15 cellular contexts compared by ENCODE assay signal in the genomic region with DNA sequence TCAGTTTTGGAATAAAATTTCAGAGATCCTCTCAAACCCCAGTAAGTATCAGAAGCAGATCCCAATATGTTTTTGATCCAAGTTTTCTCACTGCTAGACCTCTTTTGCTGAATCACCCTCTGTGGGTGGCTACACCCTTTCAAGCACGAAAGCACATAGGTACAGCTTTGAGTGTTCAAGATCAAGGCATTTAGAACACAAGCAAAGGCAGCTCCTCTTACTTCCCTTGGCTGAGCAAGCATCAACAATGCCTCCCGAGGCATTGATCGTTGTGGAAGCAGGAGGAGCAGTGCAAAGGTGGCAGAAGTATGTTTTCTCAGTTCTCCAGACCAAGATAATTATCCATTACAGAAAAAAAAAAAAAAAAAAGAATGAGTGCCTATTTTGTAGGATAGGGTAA.
DNase-seq lines count a peak whose midpoint lies in the region; ATAC-seq, FAIRE-seq and TF ChIP-seq lines count a peak whose summit lies in the region.
"Had no signal": no experiment of that assay in that cellular context is flagged by ENCODE, and none has a peak within 500 bp of the region (broad histone marks: within the 10 kb centered on the region; RNA-seq: fewer than 3 reads in every experiment).

No MANE protein-coding gene starts in this region.

- WGBS in K562 (ENCODE audit: insufficient coverage, low coverage, missing lambda C conversion rate), result 0% methylated on average over 3 of the region's 3 CpGs
- 22 to 24% methylated on average over 3 of the region's 3 CpGs for WGBS in thyroid gland, 2 donors

- CTCF ChIA-PET in K562 (lab: Yijun Ruan, JAX; ENCODE audit: low intra/inter-chr PET ratio), result no interaction called here

- no peaks in the 10 kb centered on the region for H3K4me1 Mint-ChIP-seq in natural killer cell treated with Interleukin-12 subunit alpha and Interleukin-12 subunit beta and Interleukin-15 and Interleukin-18, amount 100 ng/mL, for 72 hours (ENCODE audit: low read depth in 2 of 2)
- H3K4me1 Mint-ChIP-seq: GM23338 had no signal

- H3K4me3 Mint-ChIP-seq in natural killer cell treated with Interleukin-12 subunit alpha and Interleukin-12 subunit beta and Interleukin-15 and Interleukin-18, amount 100 ng/mL, for 72 hours, result no peak overlapping the region
- H3K4me3 Mint-ChIP-seq: CD4-positive, alpha-beta T cell; GM23338 had no signal

- H4K20me1 ChIP-seq in Loucy (ENCODE audit: insufficient read depth, low read length, poor library complexity, severe bottlenecking), result no peaks in the 10 kb centered on the region
- no peaks in the 10 kb centered on the region for H4K20me1 ChIP-seq in K562 (replicated peaks; ENCODE audit: control insufficient read depth, insufficient read depth, low read length)

- H2AFZ ChIP-seq in Loucy (ENCODE audit: low read length) (peak overlapping the region; percentile 60; the same call in 1 of the 2 replicates), K562 (ENCODE audit: low read depth, low read length) (no peak overlapping the region)
- H2AFZ ChIP-seq: GM23338 had no signal

- DNase-seq in K562 (ENCODE audit: extremely low read depth in 1 of 4, low spot score in 3 of 4) (no peak), kidney glomerular epithelial cell (lab: John Stamatoyannopoulos, UW) (peak; percentile 1), thyroid gland (peak; percentile 56 to 57)
- DNase-seq in natural killer cell treated with Interleukin-12 subunit alpha and Interleukin-12 subunit beta and Interleukin-15 and Interleukin-18, amount 100 ng/mL, for 72 hours (ENCODE audit: low spot score), result no peak
- DNase-seq: BE2C; Caco-2; CD4-positive, alpha-beta T cell; HCEC 1CT had no signal

- H3K36me3 ChIP-seq in Loucy (ENCODE audit: insufficient read depth, low read length) (no peaks in the 10 kb centered on the region), K562 (ENCODE audit: control insufficient read depth, insufficient read depth, low read length) (no peaks in the 10 kb centered on the region), thyroid gland (no peaks in the 10 kb centered on the region)
- H3K36me3 ChIP-seq: BE2C had no signal

- H3K4me2 ChIP-seq in Loucy (ENCODE audit: low read depth, low read length, poor library complexity, severe bottlenecking) (no peak overlapping the region), K562 (ENCODE audit: insufficient read depth, low read length) (no peak overlapping the region)
- H3K4me2 ChIP-seq: GM23338 had no signal

- POLR2A ChIA-PET in K562 (lab: Yijun Ruan, JAX), result no interaction called here

- FAIRE-seq in K562 (lab: Jason Lieb, UNC), result no peak
- FAIRE-seq: G401.6, GM12891, H54 had no signal

- TF ChIP-seq CTCF in Loucy (conservative IDR thresholded peaks at IDR 0.05; ENCODE audit: low read length) (no peak), K562 (IDR thresholded peaks at IDR 0.05 in 2 of 3, conservative IDR thresholded peaks at IDR 0.05 in 1 of 3; ENCODE audit: insufficient read depth in 2 of 3, low read depth in 1 of 3, low read length in 3 of 3) (no peak), thyroid gland (IDR thresholded peaks at IDR 0.05) (no peak)

- H3K9me1 ChIP-seq in K562 (ENCODE audit: control insufficient read depth, insufficient read depth, low read length), result no peaks in the 10 kb centered on the region

- in situ Hi-C loops in K562 (cut with MboI), result no loop called here

- no peak overlapping the region for H3K27ac Mint-ChIP-seq in natural killer cell treated with Interleukin-12 subunit alpha and Interleukin-12 subunit beta and Interleukin-15 and Interleukin-18, amount 100 ng/mL, for 72 hours
- H3K27ac Mint-ChIP-seq: CD4-positive, alpha-beta T cell; GM23338 had no signal

- no peaks in the 10 kb centered on the region for H3K36me3 Mint-ChIP-seq in natural killer cell treated with Interleukin-12 subunit alpha and Interleukin-12 subunit beta and Interleukin-15 and Interleukin-18, amount 100 ng/mL, for 72 hours

- no peaks in the 10 kb centered on the region for H3K9me3 Mint-ChIP-seq in natural killer cell treated with Interleukin-12 subunit alpha and Interleukin-12 subunit beta and Interleukin-15 and Interleukin-18, amount 100 ng/mL, for 72 hours
- H3K9me3 Mint-ChIP-seq: CD4-positive, alpha-beta T cell; GM23338 had no signal

- no peaks in the 10 kb centered on the region for H3K9me3 ChIP-seq in Loucy (ENCODE audit: insufficient read depth, low read depth, low read length)
- no peaks in the 10 kb centered on the region for H3K9me3 ChIP-seq in K562 (replicated peaks; ENCODE audit: control insufficient read depth, insufficient read depth, low read depth, low read length)
- no peaks in the 10 kb centered on the region for H3K9me3 ChIP-seq in thyroid gland
- H3K9me3 ChIP-seq: BE2C, Caco-2 had no signal

- no peaks in the 10 kb centered on the region for H3K27me3 ChIP-seq in Loucy (ENCODE audit: insufficient read depth, low read length, poor library complexity, severe bottlenecking)
- H3K27me3 ChIP-seq in K562 (ENCODE audit: control insufficient read depth in 2 of 2, insufficient read depth in 2 of 2, low read length in 2 of 2), result peaks cover 0 to 6% of the 10 kb centered on the region in 2 experiments; a peak in 1 of 5 replicates
- H3K27me3 ChIP-seq in thyroid gland, result no peaks in the 10 kb centered on the region
- H3K27me3 ChIP-seq: BE2C had no signal

- H3K4me1 ChIP-seq in Loucy (ENCODE audit: insufficient read depth, low read length, poor library complexity, severe bottlenecking), result peaks cover 7% of the 10 kb centered on the region
- no peaks in the 10 kb centered on the region; a peak in 1 of 5 replicates for H3K4me1 ChIP-seq in K562 (replicated peaks in 1 of 2; ENCODE audit: control insufficient read depth in 2 of 2, insufficient read depth in 2 of 2, low read length in 2 of 2)
- H3K4me1 ChIP-seq in thyroid gland, result peaks cover 3 to 16% of the 10 kb centered on the region in 2 donors
- H3K4me1 ChIP-seq: Caco-2 had no signal

- no peak for TF ChIP-seq RAD21 in K562 (CRISPR knock-in tag; conservative IDR thresholded peaks at IDR 0.05 in 1 of 2, IDR thresholded peaks at IDR 0.05 in 1 of 2)

- H3K9me2 ChIP-seq in Loucy (replicated peaks; ENCODE audit: low read depth, low read length), result no peaks in the 10 kb centered on the region

- TF ChIP-seq POLR2A in K562 (conservative IDR thresholded peaks at IDR 0.05), result no peak
- TF ChIP-seq POLR2A in thyroid gland (IDR thresholded peaks at IDR 0.05), result peak in 1 of 2 donors; percentile 6

- H3K27me3 Mint-ChIP-seq in natural killer cell treated with Interleukin-12 subunit alpha and Interleukin-12 subunit beta and Interleukin-15 and Interleukin-18, amount 100 ng/mL, for 72 hours, result peaks cover 18 to 19% of the 10 kb centered on the region in 2 donors

- TF ChIP-seq EP300 in K562 (IDR thresholded peaks at IDR 0.05; ENCODE audit: low read length), result no peak

- no peak overlapping the region for H3K27ac ChIP-seq in K562 (ENCODE audit: extremely low read depth, low read depth, low read length)
- peak overlapping the region; percentile 31 to 79 (median 39) for H3K27ac ChIP-seq in thyroid gland
- H3K27ac ChIP-seq: C4-2B had no signal

- ATAC-seq in K562, result no peak
- no peak for ATAC-seq in GM19397 (IDR thresholded peaks at IDR 0.05; ENCODE audit: unreplicated experiment)
- ATAC-seq in natural killer cell treated with Interleukin-12 subunit alpha and Interleukin-12 subunit beta and Interleukin-15 and Interleukin-18, amount 100 ng/mL, for 72 hours, result no peak
- ATAC-seq: GM23338 had no signal

- H3K9ac ChIP-seq in Loucy (ENCODE audit: low read depth, low read length, poor library complexity, severe bottlenecking) (no peak overlapping the region), K562 (ENCODE audit: insufficient read depth in 1 of 2, low read depth in 2 of 2, low read length in 2 of 2) (no peak overlapping the region)

- no peaks in the 10 kb centered on the region for H3F3A ChIP-seq in Loucy (ENCODE audit: low read depth)

- no TSS peak for BruUV-seq in K562 (replicated peaks; lab: Mats Ljungman, UMichigan)

- H3K79me2 ChIP-seq in Loucy (ENCODE audit: insufficient read depth, low read length) (no peaks in the 10 kb centered on the region), K562 (ENCODE audit: control insufficient read depth, insufficient read depth, low read length) (no peaks in the 10 kb centered on the region)

- H3K4me3 ChIP-seq in Loucy (ENCODE audit: low read length, poor library complexity, severe bottlenecking) (no peak overlapping the region), K562 (no peak overlapping the region), thyroid gland (replicated peaks in 1 of 3) (no peak overlapping the region)
- H3K4me3 ChIP-seq: GM23338 had no signal

- intact Hi-C loops in K562 (cut with micrococcal nuclease) (no loop called here), thyroid gland (cut with DNase I) (no loop called here)

TF ChIP-seq in K562, 482 proteins besides CTCF, POLR2A, EP300 and RAD21 (continues in another document):
- no peak for TF ChIP-seq ILF3 (IDR thresholded peaks at IDR 0.05; ENCODE audit: borderline replicate concordance)
- 0 out of 2 replicates have a peak, but pooled peaks have one; percentile 10 for TF ChIP-seq ZNF316 (IDR thresholded peaks at IDR 0.05)
- no peak for TF ChIP-seq MECOM (CRISPR knock-in tag; IDR thresholded peaks at IDR 0.05)
- peak; percentile 50; the same call in 1 of the 2 replicates for TF ChIP-seq NFE2 (IDR thresholded peaks at IDR 0.05; ENCODE audit: low read depth)
- TF ChIP-seq STAT5A (IDR thresholded peaks at IDR 0.05; ENCODE audit: borderline replicate concordance, low read length), result no peak
- peak; percentile 27; the same call in 1 of the 2 replicates for TF ChIP-seq C11orf30 (IDR thresholded peaks at IDR 0.05; ENCODE audit: low read depth)
- TF ChIP-seq, protein P1, sequence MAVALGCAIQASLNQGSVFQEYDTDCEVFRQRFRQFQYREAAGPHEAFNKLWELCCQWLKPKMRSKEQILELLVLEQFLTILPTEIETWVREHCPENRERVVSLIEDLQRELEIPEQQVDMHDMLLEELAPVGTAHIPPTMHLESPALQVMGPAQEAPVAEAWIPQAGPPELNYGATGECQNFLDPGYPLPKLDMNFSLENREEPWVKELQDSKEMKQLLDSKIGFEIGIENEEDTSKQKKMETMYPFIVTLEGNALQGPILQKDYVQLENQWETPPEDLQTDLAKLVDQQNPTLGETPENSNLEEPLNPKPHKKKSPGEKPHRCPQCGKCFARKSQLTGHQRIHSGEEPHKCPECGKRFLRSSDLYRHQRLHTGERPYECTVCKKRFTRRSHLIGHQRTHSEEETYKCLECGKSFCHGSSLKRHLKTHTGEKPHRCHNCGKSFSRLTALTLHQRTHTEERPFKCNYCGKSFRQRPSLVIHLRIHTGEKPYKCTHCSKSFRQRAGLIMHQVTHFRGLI (CRISPR knock-in tag; IDR thresholded peaks at IDR 0.05), result no peak
- no peak for TF ChIP-seq NELFE (IDR thresholded peaks at IDR 0.05; ENCODE audit: insufficient read depth, insufficient read length)
- no peak for TF ChIP-seq CHD4 (IDR thresholded peaks at IDR 0.05; ENCODE audit: insufficient read depth, insufficient replicate concordance, low read depth, low read length, poor library complexity, severe bottlenecking)

Comparison
In these comparisons a context has a peak if more than half of its experiments do, and no peak if none do; other contexts are left out.
1. DNase-seq: peak in kidney glomerular epithelial cell (single experiment) and thyroid gland (2 of 2); none in K562 (0 of 4) and natural killer cell treated with Interleukin-12 subunit alpha and Interleukin-12 subunit beta and Interleukin-15 and Interleukin-18, amount 100 ng/mL, for 72 hours (single experiment).